Comparison of ENCODE assay signal across 10 cellular contexts in the genomic region with DNA sequence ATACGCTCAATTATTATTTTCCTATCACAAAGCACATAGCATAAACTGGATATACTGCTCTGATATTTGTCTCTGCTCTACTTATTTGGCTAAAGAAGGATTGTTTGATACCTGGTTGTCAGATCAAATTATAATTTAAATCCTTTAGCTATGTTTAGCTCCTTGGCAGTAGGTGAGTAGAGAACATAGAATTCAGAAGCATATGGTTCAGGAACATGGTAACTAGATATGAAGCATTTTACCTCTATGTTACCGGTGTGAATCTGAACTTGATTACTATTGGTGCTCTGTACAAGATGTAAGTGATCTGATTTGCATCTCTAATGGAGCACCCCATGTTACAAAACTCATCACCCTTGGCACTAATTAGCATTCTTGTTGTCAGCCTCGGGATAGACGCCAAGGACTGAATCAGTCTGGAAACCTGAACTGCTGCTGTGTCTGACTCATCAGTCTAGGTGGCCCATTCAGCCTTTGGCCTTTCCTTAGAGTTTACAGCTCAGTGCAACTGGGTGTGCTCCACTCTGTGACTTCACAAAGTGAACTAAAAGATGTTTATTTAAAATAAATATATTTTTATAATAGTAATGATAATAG. TPM values are rescaled to one million over a fixed set of nuclear protein-coding genes. Genes with fewer than 3 reads are reported as not detected.
DNase-seq lines count a peak whose midpoint lies in the region; ATAC-seq and TF ChIP-seq lines count a peak whose summit lies in the region.
"Had no signal": no experiment of that assay in that cellular context is flagged by ENCODE, and none has a peak within 500 bp of the region (broad histone marks: within the 10 kb centered on the region; RNA-seq: fewer than 3 reads in every experiment).

No MANE protein-coding gene starts in this region.

- DNase-seq in HCT116 (ENCODE audit: low read depth, low spot score) (peak; percentile 80), RWPE1 (ENCODE audit: low spot score) (peak; percentile 93), fibroblast of villous mesenchyme (ENCODE audit: low read depth) (peak; percentile 91), KG1 (lab: John Stamatoyannopoulos, UW) (no peak)
- DNase-seq in central memory CD4-positive, alpha-beta T cell, result no peak
- DNase-seq in activated CD4-positive, CD25-positive, alpha-beta regulatory T cell treated with anti-CD3 and anti-CD28 coated beads, Interleukin-2, amount 50 U/mL, for 72 hours, result no peak
- DNase-seq: midbrain, NCI-H2081 had no signal

- H4K20me1 ChIP-seq in HCT116 (ENCODE audit: insufficient read depth), result no peaks in the 10 kb centered on the region

- no peak overlapping the region for H2AFZ ChIP-seq in HCT116 (ENCODE audit: low read depth, low read length, poor library complexity, severe bottlenecking)

- no peaks in the 10 kb centered on the region for H3K27me3 ChIP-seq in HCT116 (ENCODE audit: insufficient read depth, low read length)
- H3K27me3 ChIP-seq in skeletal muscle satellite cell (ENCODE audit: control insufficient read depth, insufficient read depth, low read length), result no peaks in the 10 kb centered on the region

- H3K4me2 ChIP-seq in HCT116 (ENCODE audit: low read length) (peak overlapping the region; percentile 49), skeletal muscle satellite cell (ENCODE audit: low read length) (peak overlapping the region; percentile 18)

- no peak for TF ChIP-seq POLR2A in HCT116 (IDR thresholded peaks at IDR 0.05; ENCODE audit: borderline replicate concordance, extremely low read depth, insufficient read depth, insufficient read length)

- no TSS peak for BruUV-seq in HCT116 (replicated peaks; lab: Mats Ljungman, UMichigan)

- no peaks in the 10 kb centered on the region for H3K36me3 ChIP-seq in HCT116 (ENCODE audit: control insufficient read depth in 1 of 2, insufficient read depth in 2 of 2, low read length in 2 of 2)
- H3K36me3 ChIP-seq in skeletal muscle satellite cell (ENCODE audit: insufficient read depth, low read length), result no peaks in the 10 kb centered on the region

- H3K27ac ChIP-seq in HCT116 (ENCODE audit: low read depth, low read length) (peak overlapping the region; percentile 69; the same call in 1 of the 2 replicates), RWPE1 (no peak overlapping the region)

- H3K9ac ChIP-seq in HCT116 (ENCODE audit: low read length), result peak overlapping the region; percentile 31
- peak overlapping the region; percentile 47 for H3K9ac ChIP-seq in skeletal muscle satellite cell (ENCODE audit: low read depth, low read length)

- H3K4me3 ChIP-seq in HCT116 (replicated peaks in 1 of 2; ENCODE audit: low read depth in 1 of 2, low read length in 2 of 2) (no peak overlapping the region; a peak in 1 of 4 replicates), fibroblast of villous mesenchyme (ENCODE audit: low read depth, low read length) (no peak overlapping the region), skeletal muscle satellite cell (ENCODE audit: low read length) (no peak overlapping the region)

- POLR2A ChIA-PET in HCT116 (lab: Charles Lee), result interaction anchor here (1.0 to 1.3 kb wide), 3 partner anchors 8 to 59 kb away, joined by 3 read pairs; no protein-coding TSS in a partner anchor
- POLR2A ChIA-PET in RWPE1 (lab: Yijun Ruan, JAX; ENCODE audit: low non-redundant PET), result interaction anchor here (0.5 kb wide), 1 partner anchor 23 kb away, joined by 3 read pairs; no protein-coding TSS in a partner anchor

- H3K79me2 ChIP-seq in HCT116 (ENCODE audit: insufficient read depth, low read length), result no peaks in the 10 kb centered on the region

- CTCF ChIA-PET in HCT116 (lab: Charles Lee) (interaction anchor here (0.6 to 1.8 kb wide), 5 partner anchors 9 to 60 kb away, joined by 3 to 7 read pairs (median 3); no protein-coding TSS in a partner anchor), RWPE1 (lab: Yijun Ruan, JAX) (interaction anchor here (0.6 kb wide), 2 partner anchors 20 to 61 kb away, joined by 3 to 4 read pairs; no protein-coding TSS in a partner anchor)

- RAD21 ChIA-PET in HCT116 (lab: Charles Lee; ENCODE audit: low non-redundant PET in 1 of 2, low total read pairs in 2 of 2, uncharacterized antibody in 2 of 2, unreplicated experiment in 2 of 2), result interaction anchor here in 1 of 2 experiments (1.3 kb wide), 1 partner anchor 59 kb away, joined by 4 read pairs; no protein-coding TSS in a partner anchor

- H3K4me1 ChIP-seq in HCT116 (ENCODE audit: control insufficient read depth in 1 of 2, insufficient read depth in 2 of 2, low read length in 2 of 2), result peaks cover 55 to 91% of the 10 kb centered on the region in 2 experiments
- H3K4me1 ChIP-seq in skeletal muscle satellite cell (ENCODE audit: control insufficient read depth, insufficient read depth, low read length), result peaks cover 87% of the 10 kb centered on the region

- H3K9me3 ChIP-seq in HCT116 (ENCODE audit: control insufficient read depth in 1 of 2, insufficient read depth in 1 of 2, low read depth in 1 of 2, low read length in 2 of 2) (no peaks in the 10 kb centered on the region), skeletal muscle satellite cell (replicated peaks; ENCODE audit: low read length) (no peaks in the 10 kb centered on the region)

- H3K9me2 ChIP-seq in HCT116 (ENCODE audit: insufficient read depth), result no peaks in the 10 kb centered on the region

- ATAC-seq in HCT116 (peak; percentile 74), GM21737 (IDR thresholded peaks at IDR 0.05; ENCODE audit: unreplicated experiment) (no peak)

- intact Hi-C loops in HCT116 (cut with micrococcal nuclease), result loop anchor here (5.0 kb wide), 1 partner anchor 55 kb away; no protein-coding TSS in a partner anchor

- no peak for TF ChIP-seq RAD21 in HCT116 (IDR thresholded peaks at IDR 0.05; ENCODE audit: low read depth)

- no peak for TF ChIP-seq CTCF in HCT116 (IDR thresholded peaks at IDR 0.05 in 2 of 3, conservative IDR thresholded peaks at IDR 0.05 in 1 of 3; ENCODE audit: borderline replicate concordance in 1 of 3, insufficient read depth in 1 of 3, low read depth in 2 of 3, low read length in 2 of 3)
- TF ChIP-seq CTCF in RWPE1 (conservative IDR thresholded peaks at IDR 0.05; ENCODE audit: low read depth), result no peak
- no peak for TF ChIP-seq CTCF in fibroblast of villous mesenchyme (IDR thresholded peaks at IDR 0.05; ENCODE audit: insufficient read depth, low read depth, low read length)

TF ChIP-seq in HCT116, 20 proteins besides CTCF, POLR2A, EP300 and RAD21 (continues in another document):
- TF ChIP-seq CEBPB (IDR thresholded peaks at IDR 0.05; ENCODE audit: low read depth) (peak; percentile 82), ZFX (IDR thresholded peaks at IDR 0.05) (no peak), SRF (IDR thresholded peaks at IDR 0.05; ENCODE audit: low read depth) (peak; percentile 40; the same call in 1 of the 2 replicates), SP1 (IDR thresholded peaks at IDR 0.05; ENCODE audit: low read depth) (peak; percentile 93), EZH2 (IDR thresholded peaks at IDR 0.05) (no peak), YY1 (IDR thresholded peaks at IDR 0.05; ENCODE audit: extremely low read depth, insufficient replicate concordance, low read depth, low read length) (peak; percentile 39), ELF1 (IDR thresholded peaks at IDR 0.05; ENCODE audit: borderline replicate concordance, low read depth) (no peak)
- TF ChIP-seq, protein P1, sequence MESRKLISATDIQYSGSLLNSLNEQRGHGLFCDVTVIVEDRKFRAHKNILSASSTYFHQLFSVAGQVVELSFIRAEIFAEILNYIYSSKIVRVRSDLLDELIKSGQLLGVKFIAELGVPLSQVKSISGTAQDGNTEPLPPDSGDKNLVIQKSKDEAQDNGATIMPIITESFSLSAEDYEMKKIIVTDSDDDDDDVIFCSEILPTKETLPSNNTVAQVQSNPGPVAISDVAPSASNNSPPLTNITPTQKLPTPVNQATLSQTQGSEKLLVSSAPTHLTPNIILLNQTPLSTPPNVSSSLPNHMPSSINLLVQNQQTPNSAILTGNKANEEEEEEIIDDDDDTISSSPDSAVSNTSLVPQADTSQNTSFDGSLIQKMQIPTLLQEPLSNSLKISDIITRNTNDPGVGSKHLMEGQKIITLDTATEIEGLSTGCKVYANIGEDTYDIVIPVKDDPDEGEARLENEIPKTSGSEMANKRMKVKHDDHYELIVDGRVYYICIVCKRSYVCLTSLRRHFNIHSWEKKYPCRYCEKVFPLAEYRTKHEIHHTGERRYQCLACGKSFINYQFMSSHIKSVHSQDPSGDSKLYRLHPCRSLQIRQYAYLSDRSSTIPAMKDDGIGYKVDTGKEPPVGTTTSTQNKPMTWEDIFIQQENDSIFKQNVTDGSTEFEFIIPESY (IDR thresholded peaks at IDR 0.05; ENCODE audit: extremely low read depth, insufficient replicate concordance, low read length), result no peak
- TF ChIP-seq, protein P2, sequence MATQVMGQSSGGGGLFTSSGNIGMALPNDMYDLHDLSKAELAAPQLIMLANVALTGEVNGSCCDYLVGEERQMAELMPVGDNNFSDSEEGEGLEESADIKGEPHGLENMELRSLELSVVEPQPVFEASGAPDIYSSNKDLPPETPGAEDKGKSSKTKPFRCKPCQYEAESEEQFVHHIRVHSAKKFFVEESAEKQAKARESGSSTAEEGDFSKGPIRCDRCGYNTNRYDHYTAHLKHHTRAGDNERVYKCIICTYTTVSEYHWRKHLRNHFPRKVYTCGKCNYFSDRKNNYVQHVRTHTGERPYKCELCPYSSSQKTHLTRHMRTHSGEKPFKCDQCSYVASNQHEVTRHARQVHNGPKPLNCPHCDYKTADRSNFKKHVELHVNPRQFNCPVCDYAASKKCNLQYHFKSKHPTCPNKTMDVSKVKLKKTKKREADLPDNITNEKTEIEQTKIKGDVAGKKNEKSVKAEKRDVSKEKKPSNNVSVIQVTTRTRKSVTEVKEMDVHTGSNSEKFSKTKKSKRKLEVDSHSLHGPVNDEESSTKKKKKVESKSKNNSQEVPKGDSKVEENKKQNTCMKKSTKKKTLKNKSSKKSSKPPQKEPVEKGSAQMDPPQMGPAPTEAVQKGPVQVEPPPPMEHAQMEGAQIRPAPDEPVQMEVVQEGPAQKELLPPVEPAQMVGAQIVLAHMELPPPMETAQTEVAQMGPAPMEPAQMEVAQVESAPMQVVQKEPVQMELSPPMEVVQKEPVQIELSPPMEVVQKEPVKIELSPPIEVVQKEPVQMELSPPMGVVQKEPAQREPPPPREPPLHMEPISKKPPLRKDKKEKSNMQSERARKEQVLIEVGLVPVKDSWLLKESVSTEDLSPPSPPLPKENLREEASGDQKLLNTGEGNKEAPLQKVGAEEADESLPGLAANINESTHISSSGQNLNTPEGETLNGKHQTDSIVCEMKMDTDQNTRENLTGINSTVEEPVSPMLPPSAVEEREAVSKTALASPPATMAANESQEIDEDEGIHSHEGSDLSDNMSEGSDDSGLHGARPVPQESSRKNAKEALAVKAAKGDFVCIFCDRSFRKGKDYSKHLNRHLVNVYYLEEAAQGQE (IDR thresholded peaks at IDR 0.05; ENCODE audit: low read depth), result no peak

RNA-seq across cellular contexts. Expression of gene MYPN, which starts 12.3 kb away (rescaled TPM):
- total RNA-seq in HCT116 (2021; ENCODE audit: unreplicated experiment), result 0.34 TPM
- 0.06 and 0.09 TPM in 2 replicates for polyA plus RNA-seq in HCT116 (2012)
- 4.5 and 18.6 TPM in 2 replicates for total RNA-seq in fibroblast of villous mesenchyme
- total RNA-seq in skeletal muscle satellite cell (2012; rRNA removed), result 2.2 and 8.6 TPM in 2 replicates

RNA-seq across cellular contexts. Expression of gene HERC4, which starts 21.9 kb away (rescaled TPM):
- total RNA-seq in HCT116 (2021; ENCODE audit: unreplicated experiment) (36.5 TPM), fibroblast of villous mesenchyme (118 and 225 TPM in 2 replicates)
- 6.2 and 8.2 TPM in 2 replicates for polyA plus RNA-seq in HCT116 (2012)
- total RNA-seq in skeletal muscle satellite cell (2012; rRNA removed), result 79.7 and 145 TPM in 2 replicates

Comparison
In these comparisons a context has a peak if more than half of its experiments do, and no peak if none do; other contexts are left out.
1. DNase-seq: peak in HCT116 (single experiment), RWPE1 (single experiment) and fibroblast of villous mesenchyme (single experiment); none in central memory CD4-positive, alpha-beta T cell (single experiment), KG1 (single experiment) and activated CD4-positive, CD25-positive, alpha-beta regulatory T cell treated with anti-CD3 and anti-CD28 coated beads, Interleukin-2, amount 50 U/mL, for 72 hours (single experiment).